ENCODE assay signal across 1 cellular context in genomic region chr17:50745631-50746030, GRCh38.
TF ChIP-seq lines count a peak whose summit lies in the region.

No MANE protein-coding gene starts in this region.

TF ChIP-seq in A549, 52 proteins besides CTCF, POLR2A, EP300 and RAD21:
- TF ChIP-seq E2F6 (IDR thresholded peaks at IDR 0.05; ENCODE audit: borderline replicate concordance, low read depth) (no peak), FOSL2 (IDR thresholded peaks at IDR 0.05) (no peak), FOSL2 (CRISPR knock-in tag; IDR thresholded peaks at IDR 0.05) (no peak), JUNB (IDR thresholded peaks at IDR 0.05) (no peak), CBX8 (IDR thresholded peaks at IDR 0.05) (no peak), BCL3 (IDR thresholded peaks at IDR 0.05) (no peak), MAZ (IDR thresholded peaks at IDR 0.05; ENCODE audit: borderline replicate concordance, low read depth, low read length) (no peak), ZC3H11A (IDR thresholded peaks at IDR 0.05) (no peak), HEYL (CRISPR knock-in tag; IDR thresholded peaks at IDR 0.05) (no peak), EHF (CRISPR knock-in tag; IDR thresholded peaks at IDR 0.05) (no peak), ZFP36 (IDR thresholded peaks at IDR 0.05; ENCODE audit: borderline replicate concordance, partially characterized antibody) (no peak), SMC3 (IDR thresholded peaks at IDR 0.05) (no peak), USF2 (IDR thresholded peaks at IDR 0.05) (no peak), RNF2 (IDR thresholded peaks at IDR 0.05; ENCODE audit: borderline replicate concordance, low read depth) (no peak), ESRRA (IDR thresholded peaks at IDR 0.05; ENCODE audit: borderline replicate concordance, low read length) (no peak), NR3C1 (IDR thresholded peaks at IDR 0.05) (no peak), POLR2AphosphoS2 (conservative IDR thresholded peaks at IDR 0.05; ENCODE audit: low read length) (no peak)
